In genomic region chr2:148524519-148524919, GRCh38 we compare ENCODE assay signal across 12 cellular contexts.
DNase-seq lines count a peak whose midpoint lies in the region; ATAC-seq and TF ChIP-seq lines count a peak whose summit lies in the region.
"Had no signal": no experiment of that assay in that cellular context is flagged by ENCODE, and none has a peak within 500 bp of the region (broad histone marks: within the 10 kb centered on the region; RNA-seq: fewer than 3 reads in every experiment).

No MANE protein-coding gene starts in this region.

- H3K27ac ChIP-seq in left lung, result no peak overlapping the region
- H3K27ac ChIP-seq: A549 had no signal

- no peaks in the 10 kb centered on the region for H3K36me3 Mint-ChIP-seq in activated T-cell treated with anti-CD3 and anti-CD28 coated beads, Interleukin-2, amount 50 U/mL, for 4 hours (ENCODE audit: insufficient read depth)

- H3K4me3 Mint-ChIP-seq in activated T-cell treated with anti-CD3 and anti-CD28 coated beads, Interleukin-2, amount 50 U/mL, for 4 hours, result peak overlapping the region; percentile 7

- TF ChIP-seq CTCF in left lung (IDR thresholded peaks at IDR 0.05), result no peak

- no peaks in the 10 kb centered on the region for H3K9me3 ChIP-seq in left lung
- H3K9me3 ChIP-seq: A549 had no signal

- H3K4me1 ChIP-seq in left lung, result peaks cover 0 to 5% of the 10 kb centered on the region in 2 donors
- H3K4me1 ChIP-seq: A549 had no signal

- H3K36me3 ChIP-seq in left lung, result no peaks in the 10 kb centered on the region

- H3K4me3 ChIP-seq in left lung, result no peak overlapping the region
- H3K4me3 ChIP-seq: A549 had no signal

- intact Hi-C loops in left lung (cut with DNase I), result no loop called here

- ATAC-seq in activated T-cell treated with anti-CD3 and anti-CD28 coated beads, Interleukin-2, amount 50 U/mL, for 4 hours, result peak; percentile 83
- peak; percentile 70 for ATAC-seq in left lung
- ATAC-seq in HG03457 (IDR thresholded peaks at IDR 0.05; ENCODE audit: unreplicated experiment), result no peak
- ATAC-seq: A549, SK-N-SH treated with all-trans-retinoic acid at 6 μM for 48 hours had no signal

- H3K27me3 Mint-ChIP-seq in activated T-cell treated with anti-CD3 and anti-CD28 coated beads, Interleukin-2, amount 50 U/mL, for 4 hours (ENCODE audit: low read depth), result no peaks in the 10 kb centered on the region

- no peaks in the 10 kb centered on the region for H3K27me3 ChIP-seq in left lung

- DNase-seq in stimulated activated CD4-positive, alpha-beta T cell treated with anti-CD3 and anti-CD28 coated beads, Interleukin-12 subunit alpha, Interleukin-12 subunit beta, amount 100 ng/mL, for 4 hours, result peak; percentile 24
- DNase-seq in stimulated activated CD4-positive, alpha-beta T cell treated with anti-CD3 and anti-CD28 coated beads, Interleukin-2, amount 100 ng/mL, for 48 hours, result no peak
- DNase-seq in activated T-cell treated with anti-CD3 and anti-CD28 coated beads, Interleukin-2, amount 50 U/mL, for 4 hours, result peak; percentile 52
- DNase-seq in left lung (no peak), SHP77 treated with DMSO at 0.1 percent for 48 hours (lab: John Stamatoyannopoulos, UW) (no peak), retina (no peak), GM03348 (ENCODE audit: low spot score) (no peak)
- DNase-seq: HCEC 1CT, NCI-H524 treated with DMSO at 0.1 percent for 48 hours had no signal

- peaks cover 90% of the 10 kb centered on the region for H3K4me1 Mint-ChIP-seq in activated T-cell treated with anti-CD3 and anti-CD28 coated beads, Interleukin-2, amount 50 U/mL, for 4 hours (ENCODE audit: low read depth)

- peaks cover 4% of the 10 kb centered on the region for H3K9me3 Mint-ChIP-seq in activated T-cell treated with anti-CD3 and anti-CD28 coated beads, Interleukin-2, amount 50 U/mL, for 4 hours

Comparison
In these comparisons a context has a peak if more than half of its experiments do, and no peak if none do; other contexts are left out.
1. DNase-seq: peak in stimulated activated CD4-positive, alpha-beta T cell treated with anti-CD3 and anti-CD28 coated beads, Interleukin-12 subunit alpha, Interleukin-12 subunit beta, amount 100 ng/mL, for 4 hours (single experiment) and activated T-cell treated with anti-CD3 and anti-CD28 coated beads, Interleukin-2, amount 50 U/mL, for 4 hours (single experiment); none in stimulated activated CD4-positive, alpha-beta T cell treated with anti-CD3 and anti-CD28 coated beads, Interleukin-2, amount 100 ng/mL, for 48 hours (0 of 2), left lung (0 of 2), SHP77 treated with DMSO at 0.1 percent for 48 hours (single experiment), retina (single experiment) and GM03348 (single experiment).